ENCODE assay signal across 15 cellular contexts in genomic region chr16:55569025-55569424, GRCh38. TPM values are rescaled to one million over a fixed set of nuclear protein-coding genes. Genes with fewer than 3 reads are reported as not detected.
DNase-seq lines count a peak whose midpoint lies in the region; ATAC-seq, FAIRE-seq and TF ChIP-seq lines count a peak whose summit lies in the region.
"Had no signal": no experiment of that assay in that cellular context is flagged by ENCODE, and none has a peak within 500 bp of the region (broad histone marks: within the 10 kb centered on the region; RNA-seq: fewer than 3 reads in every experiment).

No MANE protein-coding gene starts in this region.

- intact Hi-C loops in naive thymus-derived CD4-positive, alpha-beta T cell (cut with micrococcal nuclease) = no loop called here

- peaks cover 10 to 54% (median 28%) of the 10 kb centered on the region in 10 experiments for H3K4me1 ChIP-seq in BLaER1 treated with 17β-estradiol and CSF1 and Interleukin-3, amounts not matched to agents 10 nM and 100 nM
- H3K4me1 ChIP-seq in naive thymus-derived CD4-positive, alpha-beta T cell (ENCODE audit: control insufficient read depth in 2 of 2, insufficient read depth in 2 of 2, low read length in 2 of 2) = no peaks in the 10 kb centered on the region
- peaks cover 13% of the 10 kb centered on the region for H3K4me1 ChIP-seq in BE2C

- no peaks in the 10 kb centered on the region for H3K27me3 ChIP-seq in BLaER1 treated with 17β-estradiol and CSF1 and Interleukin-3, amounts not matched to agents 10 nM and 100 nM
- no peaks in the 10 kb centered on the region for H3K27me3 ChIP-seq in bronchial epithelial cell (ENCODE audit: control insufficient read depth, insufficient read depth, low read length)
- H3K27me3 ChIP-seq in naive thymus-derived CD4-positive, alpha-beta T cell (ENCODE audit: control insufficient read depth in 2 of 2, insufficient read depth in 2 of 2, low read length in 2 of 2) = no peaks in the 10 kb centered on the region
- H3K27me3 ChIP-seq in BE2C = no peaks in the 10 kb centered on the region

- H4K20me1 ChIP-seq in BLaER1 treated with 17β-estradiol and CSF1 and Interleukin-3, amounts not matched to agents 10 nM and 100 nM = no peaks in the 10 kb centered on the region

- DNase-seq in HS-5 (ENCODE audit: low read depth) (peak; percentile 30), bronchial epithelial cell (ENCODE audit: low read depth) (peak; percentile 47), caudate nucleus (lab: John Stamatoyannopoulos, UW) (no peak), BE2C (no peak)
- no peak for DNase-seq in naive thymus-derived CD4-positive, alpha-beta T cell
- no peak for DNase-seq in activated CD4-positive, alpha-beta T cell treated with anti-CD3 and anti-CD28 coated beads for 48 hours
- DNase-seq: activated CD4-positive, alpha-beta T cell treated with anti-CD3 and anti-CD28 coated beads for 1 hour; activated T-cell treated with anti-CD3 and anti-CD28 coated beads, Interleukin-2, amount 50 U/mL, for 1 hour; CD4-positive, CD25-positive, alpha-beta regulatory T cell; effector CD4-positive, alpha-beta T cell; NCI-H1048; stimulated activated naive CD4-positive, alpha-beta T cell had no signal

- H3K36me3 Mint-ChIP-seq in naive thymus-derived CD4-positive, alpha-beta T cell = no peaks in the 10 kb centered on the region
- H3K36me3 Mint-ChIP-seq: CD4-positive, CD25-positive, alpha-beta regulatory T cell had no signal

- H3K9ac ChIP-seq in BLaER1 treated with 17β-estradiol and CSF1 and Interleukin-3, amounts not matched to agents 10 nM and 100 nM = no peak overlapping the region

- H3K4me3 Mint-ChIP-seq in naive thymus-derived CD4-positive, alpha-beta T cell = no peak overlapping the region
- H3K4me3 Mint-ChIP-seq: CD4-positive, CD25-positive, alpha-beta regulatory T cell had no signal

- peak; percentile 44 for ATAC-seq in naive thymus-derived CD4-positive, alpha-beta T cell
- ATAC-seq in HG03520 (IDR thresholded peaks at IDR 0.05; ENCODE audit: unreplicated experiment) = no peak

- H3K9me3 ChIP-seq in BLaER1 treated with 17β-estradiol and CSF1 and Interleukin-3, amounts not matched to agents 10 nM and 100 nM (replicated peaks in 1 of 11) = no peaks in the 10 kb centered on the region
- no peaks in the 10 kb centered on the region for H3K9me3 ChIP-seq in naive thymus-derived CD4-positive, alpha-beta T cell (ENCODE audit: control insufficient read depth in 2 of 3, low read length in 3 of 3)
- no peaks in the 10 kb centered on the region for H3K9me3 ChIP-seq in BE2C

- no peaks in the 10 kb centered on the region for H3K36me3 ChIP-seq in BLaER1 treated with 17β-estradiol and CSF1 and Interleukin-3, amounts not matched to agents 10 nM and 100 nM
- H3K36me3 ChIP-seq in bronchial epithelial cell (ENCODE audit: control insufficient read depth, insufficient read depth, low read length) (no peaks in the 10 kb centered on the region), BE2C (peaks cover 16% of the 10 kb centered on the region)
- H3K36me3 ChIP-seq in naive thymus-derived CD4-positive, alpha-beta T cell (ENCODE audit: control insufficient read depth in 2 of 3, insufficient read depth in 3 of 3, low read length in 3 of 3) = no peaks in the 10 kb centered on the region

- H3K9me3 Mint-ChIP-seq in naive thymus-derived CD4-positive, alpha-beta T cell = no peaks in the 10 kb centered on the region

- TF ChIP-seq CTCF in bronchial epithelial cell (IDR thresholded peaks at IDR 0.05; ENCODE audit: insufficient read depth, low read length, severe bottlenecking) (no peak), BE2C (IDR thresholded peaks at IDR 0.05; ENCODE audit: low read depth, low read length) (no peak)

- no peak overlapping the region for H3K27ac Mint-ChIP-seq in naive thymus-derived CD4-positive, alpha-beta T cell
- H3K27ac Mint-ChIP-seq: CD4-positive, CD25-positive, alpha-beta regulatory T cell had no signal

- no peak overlapping the region for H3K4me3 ChIP-seq in BLaER1 treated with 17β-estradiol and CSF1 and Interleukin-3, amounts not matched to agents 10 nM and 100 nM
- H3K4me3 ChIP-seq in bronchial epithelial cell (ENCODE audit: low read depth, low read length) (peak overlapping the region; percentile 57), BE2C (ENCODE audit: low read depth, low read length) (no peak overlapping the region)
- H3K4me3 ChIP-seq in naive thymus-derived CD4-positive, alpha-beta T cell (ENCODE audit: low read length) = no peak overlapping the region

- peaks cover 0 to 24% (median 8%) of the 10 kb centered on the region in 5 donors for H3K27me3 Mint-ChIP-seq in naive thymus-derived CD4-positive, alpha-beta T cell
- H3K27me3 Mint-ChIP-seq: CD4-positive, CD25-positive, alpha-beta regulatory T cell had no signal

- H3K27ac ChIP-seq in BLaER1 treated with 17β-estradiol and CSF1 and Interleukin-3, amounts not matched to agents 10 nM and 100 nM = no peak overlapping the region
- H3K27ac ChIP-seq in naive thymus-derived CD4-positive, alpha-beta T cell (ENCODE audit: low read depth, low read length) = no peak overlapping the region
- no peak overlapping the region for H3K27ac ChIP-seq in caudate nucleus (ENCODE audit: low read depth, low read length)

- no peaks in the 10 kb centered on the region for H3K4me1 Mint-ChIP-seq in naive thymus-derived CD4-positive, alpha-beta T cell
- H3K4me1 Mint-ChIP-seq: CD4-positive, CD25-positive, alpha-beta regulatory T cell had no signal

- peak overlapping the region; percentile 55 to 80 (median 62) for H3K4me2 ChIP-seq in BLaER1 treated with 17β-estradiol and CSF1 and Interleukin-3, amounts not matched to agents 10 nM and 100 nM

- CTCF ChIA-PET in naive thymus-derived CD4-positive, alpha-beta T cell (lab: Charles Lee) = no interaction called here

- POLR2A ChIA-PET in naive thymus-derived CD4-positive, alpha-beta T cell (lab: Charles Lee) = no interaction called here

- no peak for FAIRE-seq in bronchial epithelial cell (lab: Jason Lieb, UNC)

RNA-seq across cellular contexts. Expression of gene CAPNS2, which starts 2.5 kb away (rescaled TPM):
- total RNA-seq in bronchial epithelial cell = 29.2 and 103 TPM in 2 replicates
- under 1 TPM in 2 of 5 experiments, not detected in 3; 0.22 to 0.51 TPM for total RNA-seq in naive thymus-derived CD4-positive, alpha-beta T cell
- not detected for polyA plus RNA-seq in naive thymus-derived CD4-positive, alpha-beta T cell
- 0.59 TPM for polyA plus RNA-seq in BE2C (2012; ENCODE audit: insufficient read depth, insufficient read length, low read depth)
- total RNA-seq: CD4-positive, CD25-positive, alpha-beta regulatory T cell; kidney epithelial cell had no signal
- polyA plus RNA-seq: CD4-positive, CD25-positive, alpha-beta regulatory T cell had no signal

Comparison
In these comparisons a context has a peak if more than half of its experiments do, and no peak if none do; other contexts are left out.
1. DNase-seq: peak in HS-5 (single experiment) and bronchial epithelial cell (single experiment); none in naive thymus-derived CD4-positive, alpha-beta T cell (0 of 9), activated CD4-positive, alpha-beta T cell treated with anti-CD3 and anti-CD28 coated beads for 48 hours (single experiment), caudate nucleus (0 of 61) and BE2C (single experiment).
2. RNA of gene CAPNS2, which starts 2.5 kb away (total RNA-seq): 29.2 to 103 TPM in bronchial epithelial cell; 0.22 to 0.51 TPM in naive thymus-derived CD4-positive, alpha-beta T cell; every median in the first group is over 10 times any median in the second.